In the genomic region with DNA sequence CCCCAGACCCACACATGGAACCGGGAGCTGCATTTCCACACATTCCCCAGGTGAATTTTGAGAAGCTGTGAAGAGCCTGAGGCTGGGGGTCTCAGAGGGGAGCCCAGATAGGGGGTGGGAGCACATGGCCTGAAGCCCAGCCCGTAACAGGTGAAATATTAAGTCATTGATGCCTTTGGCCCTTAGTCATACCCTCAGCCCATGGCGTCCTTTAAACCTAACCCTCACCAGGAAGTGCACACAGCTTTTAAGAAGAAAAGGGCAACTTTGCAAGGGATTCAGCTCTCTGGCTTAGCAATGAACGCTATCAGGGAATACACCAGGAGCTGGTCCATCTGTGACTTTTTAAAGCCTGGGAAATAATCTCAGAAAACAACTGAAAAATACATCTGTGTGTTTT, we compare ENCODE assay signal across 23 cellular contexts. TPM values are rescaled to one million over a fixed set of nuclear protein-coding genes. Genes with fewer than 3 reads are reported as not detected.
"Had no signal": no experiment of that assay in that cellular context is flagged by ENCODE, and none has a peak within 500 bp of the region (broad histone marks: within the 10 kb centered on the region; RNA-seq: fewer than 3 reads in every experiment).

No MANE protein-coding gene starts in this region.

- H3K4me1 ChIP-seq: SJSA1 had no signal

- ATAC-seq: activated CD4-positive, CD25-positive, alpha-beta regulatory T cell treated with anti-CD3 and anti-CD28 coated beads, Interleukin-2, amount 50 U/mL, for 24 hours; activated CD8-positive, alpha-beta memory T cell treated with anti-CD3 and anti-CD28 coated beads, Interleukin-2, amount 10 ng/mL, durations not matched to agents 7 days and 5 days; activated CD8-positive, alpha-beta T cell treated with anti-CD3 and anti-CD28 coated beads, Interleukin-2, amount 10 ng/mL, durations not matched to agents 7 days and 5 days; SK-N-SH treated with all-trans-retinoic acid at 6 μM for 48 hours had no signal

- H3K9me3 ChIP-seq: SJSA1 had no signal

- DNase-seq: activated CD4-positive, alpha-beta T cell treated with anti-CD3 and anti-CD28 coated beads for 4 hours; activated CD4-positive, alpha-beta T cell treated with anti-CD3 and anti-CD28 coated beads, Interleukin-2, amount 50 U/mL, for 4 hours; activated CD8-positive, alpha-beta memory T cell treated with anti-CD3 and anti-CD28 coated beads, Interleukin-2, amount 10 ng/mL, durations not matched to agents 7 days and 5 days; activated CD8-positive, alpha-beta T cell treated with anti-CD3 and anti-CD28 coated beads, Interleukin-2, amount 10 ng/mL, durations not matched to agents 7 days and 5 days; activated effector memory CD4-positive, alpha-beta T cell treated with Interleukin-2 at 50 U/mL for 16 hours; activated naive CD4-positive, alpha-beta T cell; activated T-cell treated with anti-CD3 and anti-CD28 coated beads, Interleukin-2, amount 50 U/mL, for 24 hours; central memory CD4-positive, alpha-beta T cell; Kasumi-1; KBM-7; NCI-H1105 treated with DMSO at 0.1 percent for 48 hours; NCI-H1436 treated with DMSO at 0.1 percent for 48 hours; NCI-H187; NCI-H2081 treated with DMSO at 0.1 percent for 48 hours; NCI-H446; NCI-H524; SHP77; SW 1271 had no signal

- H3K4me3 ChIP-seq: SJSA1 had no signal

- H3K27ac ChIP-seq: SJSA1 had no signal

- H3K36me3 ChIP-seq: SJSA1 had no signal

RNA-seq across cellular contexts. Expression of gene WNT7A, which starts 40.6 kb away (rescaled TPM):
- total RNA-seq: activated CD8-positive, alpha-beta memory T cell treated with anti-CD3 and anti-CD28 coated beads, Interleukin-2, amount 10 ng/mL, durations not matched to agents 7 days and 5 days; activated CD8-positive, alpha-beta T cell treated with anti-CD3 and anti-CD28 coated beads, Interleukin-2, amount 10 ng/mL, durations not matched to agents 7 days and 5 days; activated T-helper 1 cell treated with anti-CD3 and anti-CD28 coated beads, Interleukin-12 subunit alpha, Interleukin-12 subunit beta, Interleukin-2, Interleukin-4 antibody, amounts not matched to agents 30 ng/mL and 10 ng/mL and 1 ng/mL, durations not matched to agents 14 hours and 24 hours and 36 hours; aorta; SJSA1 had no signal
- polyA plus RNA-seq: aorta had no signal
